Comparison of ENCODE assay signal across 1 cellular context in the genomic region with DNA sequence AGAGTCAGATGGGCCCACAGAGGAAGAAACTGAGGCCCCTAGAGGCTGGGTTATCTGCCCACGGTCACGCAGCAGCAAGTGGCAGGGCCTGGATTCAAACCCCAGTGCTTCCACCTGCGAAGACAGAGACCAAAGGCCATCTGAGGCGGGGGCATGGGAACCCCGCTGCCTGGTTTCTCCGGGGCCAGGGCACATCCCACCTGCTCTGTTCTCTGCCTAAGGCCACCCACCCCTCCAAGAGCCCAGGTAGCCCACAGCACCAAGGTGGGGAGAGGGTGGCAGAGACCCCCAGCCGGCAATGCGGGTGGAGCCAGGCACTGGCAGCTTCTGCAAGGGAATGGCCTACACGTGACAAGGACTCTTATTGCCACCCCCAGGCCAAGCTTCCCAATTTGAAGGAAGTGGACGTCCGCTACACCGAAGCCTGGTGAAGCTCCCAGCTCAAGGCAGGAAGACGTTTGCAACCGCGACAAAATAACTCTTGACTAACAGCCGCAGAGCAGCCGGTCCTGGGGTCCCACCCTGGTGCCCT.
TF ChIP-seq lines count a peak whose summit lies in the region.

No MANE protein-coding gene starts in this region.

TF ChIP-seq in GM23338, 12 proteins besides CTCF, POLR2A, EP300 and RAD21 (continued from another document):
- no peak for TF ChIP-seq POLR2AphosphoS5 (IDR thresholded peaks at IDR 0.05; ENCODE audit: low read depth)
- TF ChIP-seq ZNF114 (CRISPR knock-in tag; IDR thresholded peaks at IDR 0.05) = no peak
- no peak for TF ChIP-seq CREB1 (CRISPR knock-in tag; IDR thresholded peaks at IDR 0.05; ENCODE audit: low read depth)
- TF ChIP-seq ZNF331 (CRISPR knock-in tag; IDR thresholded peaks at IDR 0.05; ENCODE audit: low read depth) = no peak
